ENCODE assay signal across 14 cellular contexts in the genomic region with DNA sequence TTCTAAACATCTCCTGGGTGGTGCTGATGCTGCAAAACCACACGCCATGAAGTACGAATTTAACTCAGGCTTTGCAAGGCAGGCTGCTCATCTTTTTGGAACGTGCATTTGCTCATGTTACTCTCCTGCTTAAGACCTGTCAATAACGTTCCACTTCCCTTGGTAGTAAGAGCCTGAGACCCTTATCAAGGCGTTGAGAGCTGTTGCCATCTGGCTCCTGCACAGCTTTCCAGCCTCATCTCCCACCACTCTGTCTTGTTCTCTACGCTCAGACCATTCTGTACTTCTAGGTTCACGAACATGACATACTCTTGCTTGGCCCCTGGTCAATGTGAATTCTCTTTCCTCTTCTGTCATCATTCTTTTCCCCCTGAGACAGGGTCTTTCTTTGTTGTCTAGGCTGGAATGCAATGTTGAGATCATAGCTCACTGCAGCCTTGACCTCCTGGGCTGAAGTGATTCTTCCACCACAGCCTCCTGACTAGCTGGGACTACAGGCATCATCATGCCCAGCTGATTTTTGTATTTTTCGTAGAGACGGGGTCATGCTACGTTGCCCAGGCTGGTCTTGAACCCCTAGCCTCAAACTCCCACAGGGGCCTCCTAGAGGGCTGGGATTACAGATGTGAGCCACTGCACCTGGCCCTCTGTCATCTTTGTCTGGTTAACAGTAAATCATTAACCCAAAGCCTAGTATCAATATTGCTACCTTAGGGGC.
DNase-seq lines count a peak whose midpoint lies in the region; ATAC-seq, FAIRE-seq and TF ChIP-seq lines count a peak whose summit lies in the region.
"Had no signal": no experiment of that assay in that cellular context is flagged by ENCODE, and none has a peak within 500 bp of the region (broad histone marks: within the 10 kb centered on the region; RNA-seq: fewer than 3 reads in every experiment).

No MANE protein-coding gene starts in this region.

- H3K4me2 ChIP-seq in HepG2 (ENCODE audit: low read depth, low read length) = no peak overlapping the region

- in situ Hi-C loops in HepG2 (cut with HindIII; ENCODE audit: extremely low pct_ligation_motif_present, low pct_unique_long_range_greater_than_20kb) = no loop called here

- no peaks in the 10 kb centered on the region for H3K79me2 ChIP-seq in HepG2 (ENCODE audit: insufficient read depth, low read length)

- FAIRE-seq in HepG2 (lab: Jason Lieb, UNC) (no peak), H54 (lab: Jason Lieb, UNC) (no peak)

- H3K4me1 ChIP-seq in HepG2 (ENCODE audit: insufficient read depth, low read length) (peaks cover 12% of the 10 kb centered on the region), right lobe of liver (no peaks in the 10 kb centered on the region)

- TF ChIP-seq RAD21 in HepG2 (CRISPR knock-in tag; IDR thresholded peaks at IDR 0.05) = no peak

- no peak overlapping the region for H3K9ac ChIP-seq in HepG2 (ENCODE audit: insufficient read depth, low read depth, low read length)

- ATAC-seq in HepG2 (peak; percentile 75), right lobe of liver (no peak), HG02588 (IDR thresholded peaks at IDR 0.05; ENCODE audit: unreplicated experiment) (peak; percentile 79), HG03354 (IDR thresholded peaks at IDR 0.05; ENCODE audit: poor library complexity, severe bottlenecking, unreplicated experiment) (peak; percentile 96)
- ATAC-seq: left colon had no signal

- TF ChIP-seq CTCF in HepG2 (CRISPR knock-in tag; IDR thresholded peaks at IDR 0.05) = 0 out of 2 replicates have a peak, but pooled peaks have one; percentile 2
- TF ChIP-seq CTCF in right lobe of liver (IDR thresholded peaks at IDR 0.05) = no peak

- no peak for TF ChIP-seq EP300 in HepG2 (IDR thresholded peaks at IDR 0.05; ENCODE audit: low read depth in 2 of 2, low read length in 2 of 2)
- no peak for TF ChIP-seq EP300 in HepG2 (CRISPR knock-in tag; IDR thresholded peaks at IDR 0.05; ENCODE audit: borderline replicate concordance)

- TF ChIP-seq POLR2A in HepG2 (IDR thresholded peaks at IDR 0.05; ENCODE audit: insufficient read depth in 1 of 2, low read depth in 2 of 2, low read length in 2 of 2) (no peak), right lobe of liver (IDR thresholded peaks at IDR 0.05) (no peak), H54 (IDR thresholded peaks at IDR 0.05; ENCODE audit: low read depth, low read length) (no peak)

- no peak overlapping the region for H2AFZ ChIP-seq in HepG2 (ENCODE audit: low read length)

- H3K9me3 ChIP-seq in HepG2 (ENCODE audit: low read length) (no peaks in the 10 kb centered on the region), right lobe of liver (no peaks in the 10 kb centered on the region)
- H3K9me3 ChIP-seq: heart left ventricle had no signal

- peak; percentile 7 for DNase-seq in HepG2 (ENCODE audit: low spot score)
- DNase-seq in right lobe of liver = no peak
- no peak for DNase-seq in NCI-H2081 treated with DMSO at 0.1 percent for 48 hours (lab: John Stamatoyannopoulos, UW)
- DNase-seq in H54 (ENCODE audit: insufficient read length, low spot score) = no peak
- no peak for DNase-seq in KG1 (lab: John Stamatoyannopoulos, UW)
- no peak for DNase-seq in amniotic stem cell (lab: John Stamatoyannopoulos, UW)
- DNase-seq: activated naive CD4-positive, alpha-beta T cell treated with anti-CD3 and anti-CD28 coated beads, Interleukin-2, amount 10 ng/mL, durations not matched to agents 7 days and 5 days; heart left ventricle; left colon; MV-4-11; naive B cell; T-helper 9 cell had no signal

- H3K4me3 ChIP-seq in HepG2 (replicated peaks in 1 of 3; ENCODE audit: insufficient read depth in 1 of 3, low read depth in 2 of 3, low read length in 3 of 3) (no peak overlapping the region), right lobe of liver (no peak overlapping the region)
- H3K4me3 ChIP-seq: heart left ventricle had no signal

- intact Hi-C loops in HepG2 (cut with micrococcal nuclease; ENCODE audit: unreplicated experiment) (no loop called here), right lobe of liver (cut with DNase I) (no loop called here)

- no TSS peak for BruUV-seq in HepG2 (replicated peaks; lab: Mats Ljungman, UMichigan)

- POLR2A ChIA-PET in HepG2 (lab: Yijun Ruan, JAX) = no interaction called here

- WGBS in HepG2 (ENCODE audit: low lambda C conversion rate) = 13% methylated on average over 9 of the region's 10 CpGs
- 39% methylated on average over 10 of the region's 10 CpGs for WGBS in right lobe of liver (ENCODE audit: insufficient coverage, low coverage, low lambda C conversion rate, missing lambda C conversion rate)

- CTCF ChIA-PET in HepG2 (lab: Yijun Ruan, JAX; ENCODE audit: low intra/inter-chr PET ratio, low total read pairs) = no interaction called here

- no peaks in the 10 kb centered on the region for H4K20me1 ChIP-seq in HepG2 (ENCODE audit: insufficient read depth, low read length)

- H3K27ac ChIP-seq in HepG2 (ENCODE audit: extremely low read length, insufficient read depth, low read length) (no peak overlapping the region), right lobe of liver (no peak overlapping the region)

- H3K27me3 ChIP-seq in HepG2 (ENCODE audit: control insufficient read depth in 1 of 2, insufficient read depth in 2 of 2, low read length in 2 of 2) (no peaks in the 10 kb centered on the region), right lobe of liver (no peaks in the 10 kb centered on the region)

- H3K36me3 ChIP-seq in HepG2 (replicated peaks in 1 of 2; ENCODE audit: control insufficient read depth in 1 of 2, insufficient read depth in 2 of 2, low read length in 2 of 2) (no peaks in the 10 kb centered on the region), right lobe of liver (no peaks in the 10 kb centered on the region)
- H3K36me3 ChIP-seq: heart left ventricle had no signal

TF ChIP-seq in HepG2, 621 proteins besides CTCF, POLR2A, EP300 and RAD21 (continues in another document):
- TF ChIP-seq ZNF121 (CRISPR knock-in tag; IDR thresholded peaks at IDR 0.05) (peak; percentile 84), ZMYM3 (CRISPR knock-in tag; IDR thresholded peaks at IDR 0.05) (peak; percentile 66; the same call in 1 of the 2 replicates), ZNF597 (CRISPR knock-in tag; IDR thresholded peaks at IDR 0.05) (no peak), RARA (CRISPR knock-in tag; IDR thresholded peaks at IDR 0.05) (0 out of 2 replicates have a peak, but pooled peaks have one; percentile 15), ZMYM2 (CRISPR knock-in tag; IDR thresholded peaks at IDR 0.05) (0 out of 2 replicates have a peak, but pooled peaks have one; percentile 24), NR2F1 (CRISPR knock-in tag; IDR thresholded peaks at IDR 0.05) (0 out of 4 replicates have a peak, but pooled peaks of 1 of the 2 experiments have one; percentile 11), SOX6 (IDR thresholded peaks at IDR 0.05) (no peak), SOX6 (CRISPR knock-in tag; IDR thresholded peaks at IDR 0.05) (0 out of 2 replicates have a peak, but pooled peaks have one; percentile 20), ZNF335 (CRISPR knock-in tag; IDR thresholded peaks at IDR 0.05) (no peak), NCOA5 (CRISPR knock-in tag; IDR thresholded peaks at IDR 0.05) (no peak), ZNF772 (CRISPR knock-in tag; IDR thresholded peaks at IDR 0.05) (no peak), JDP2 (CRISPR knock-in tag; IDR thresholded peaks at IDR 0.05; ENCODE audit: borderline replicate concordance) (no peak), ZBTB7B (CRISPR knock-in tag; IDR thresholded peaks at IDR 0.05) (no peak), RFXANK (CRISPR knock-in tag; IDR thresholded peaks at IDR 0.05) (no peak), HES4 (CRISPR knock-in tag; IDR thresholded peaks at IDR 0.05; ENCODE audit: borderline replicate concordance) (no peak), HDAC1 (CRISPR knock-in tag; IDR thresholded peaks at IDR 0.05) (no peak), SP1 (IDR thresholded peaks at IDR 0.05) (no peak), SP1 (CRISPR knock-in tag; IDR thresholded peaks at IDR 0.05) (no peak)
- TF ChIP-seq, protein P1, sequence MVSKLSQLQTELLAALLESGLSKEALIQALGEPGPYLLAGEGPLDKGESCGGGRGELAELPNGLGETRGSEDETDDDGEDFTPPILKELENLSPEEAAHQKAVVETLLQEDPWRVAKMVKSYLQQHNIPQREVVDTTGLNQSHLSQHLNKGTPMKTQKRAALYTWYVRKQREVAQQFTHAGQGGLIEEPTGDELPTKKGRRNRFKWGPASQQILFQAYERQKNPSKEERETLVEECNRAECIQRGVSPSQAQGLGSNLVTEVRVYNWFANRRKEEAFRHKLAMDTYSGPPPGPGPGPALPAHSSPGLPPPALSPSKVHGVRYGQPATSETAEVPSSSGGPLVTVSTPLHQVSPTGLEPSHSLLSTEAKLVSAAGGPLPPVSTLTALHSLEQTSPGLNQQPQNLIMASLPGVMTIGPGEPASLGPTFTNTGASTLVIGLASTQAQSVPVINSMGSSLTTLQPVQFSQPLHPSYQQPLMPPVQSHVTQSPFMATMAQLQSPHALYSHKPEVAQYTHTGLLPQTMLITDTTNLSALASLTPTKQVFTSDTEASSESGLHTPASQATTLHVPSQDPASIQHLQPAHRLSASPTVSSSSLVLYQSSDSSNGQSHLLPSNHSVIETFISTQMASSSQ (IDR thresholded peaks at IDR 0.05; ENCODE audit: low read depth) = peak; percentile 67
- TF ChIP-seq, protein P1 (CRISPR knock-in tag; IDR thresholded peaks at IDR 0.05; ENCODE audit: borderline replicate concordance) = peak; percentile 61; the same call in 1 of the 2 replicates

Comparison
In these comparisons a context has a peak if more than half of its experiments do, and no peak if none do; other contexts are left out.
1. ATAC-seq: peak in HepG2 (single experiment), HG02588 (single experiment) and HG03354 (single experiment); none in right lobe of liver (0 of 4).